ENCODE assay signal across 9 cellular contexts in the genomic region with DNA sequence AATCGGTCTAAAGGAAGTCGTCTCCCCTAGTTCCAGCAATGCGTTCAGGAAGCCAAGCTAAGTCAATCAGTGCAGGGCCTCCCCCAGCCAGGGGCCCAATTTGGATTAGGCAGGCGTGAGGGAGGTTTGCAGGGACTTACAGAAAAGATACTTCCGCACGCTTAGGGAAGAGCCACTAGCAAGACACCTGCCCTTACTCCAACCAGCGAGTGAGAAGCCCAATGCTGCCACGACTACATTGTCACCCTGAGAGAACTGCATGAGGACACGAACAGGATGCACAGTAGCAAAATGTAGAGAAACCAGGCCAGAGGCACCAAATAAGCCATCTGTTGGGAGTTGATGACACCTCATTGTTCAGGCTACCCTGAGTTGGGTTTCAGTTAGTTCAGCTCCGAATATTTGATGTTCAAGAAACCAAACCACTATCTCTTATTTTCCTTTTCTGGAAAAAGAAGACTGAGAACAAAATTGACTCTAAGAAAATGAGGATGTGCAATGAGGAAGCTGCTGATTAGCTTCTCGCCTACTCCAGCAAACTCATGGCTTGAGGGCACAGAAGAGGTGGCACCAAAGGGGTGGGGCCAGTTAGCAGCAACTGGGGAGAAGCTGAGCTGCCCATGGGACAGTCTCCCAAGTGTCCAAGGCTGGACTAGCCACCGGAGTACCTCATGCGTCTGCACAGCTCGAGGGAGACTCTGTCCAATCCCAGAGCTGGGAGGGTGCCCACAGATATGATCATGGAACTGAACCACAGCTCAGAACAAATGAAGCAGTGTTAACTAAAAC. TPM values are rescaled to one million over a fixed set of nuclear protein-coding genes. Genes with fewer than 3 reads are reported as not detected.
DNase-seq lines count a peak whose midpoint lies in the region; TF ChIP-seq lines count a peak whose summit lies in the region.
"Had no signal": no experiment of that assay in that cellular context is flagged by ENCODE, and none has a peak within 500 bp of the region (broad histone marks: within the 10 kb centered on the region; RNA-seq: fewer than 3 reads in every experiment).

No MANE protein-coding gene starts in this region.

- no peaks in the 10 kb centered on the region for H3K9me2 ChIP-seq in OCI-LY1 (ENCODE audit: low read depth, low read length)

- H3F3A ChIP-seq in OCI-LY1 (ENCODE audit: insufficient read depth, low read length): no peaks in the 10 kb centered on the region

- H2AFZ ChIP-seq in OCI-LY1 (ENCODE audit: low read length): no peak overlapping the region

- peaks cover 89 to 96% (median 95%) of the 10 kb centered on the region in 3 donors for H3K4me1 Mint-ChIP-seq in CD8-positive, alpha-beta memory T cell
- H3K4me1 Mint-ChIP-seq in nephron: peaks cover 36% of the 10 kb centered on the region

- H3K36me3 Mint-ChIP-seq in CD8-positive, alpha-beta memory T cell: no peaks in the 10 kb centered on the region
- peaks cover 31% of the 10 kb centered on the region for H3K36me3 Mint-ChIP-seq in nephron (ENCODE audit: low read depth)

- H3K27ac Mint-ChIP-seq in CD8-positive, alpha-beta memory T cell: peak overlapping the region; percentile 95 to 100 (median 96)
- H3K27ac Mint-ChIP-seq in nephron: peak overlapping the region in 2 of 3 experiments; percentile 53 to 65

- intact Hi-C loops in colonic mucosa (cut with DNase I): no loop called here

- no peaks in the 10 kb centered on the region for H3K9me3 Mint-ChIP-seq in CD8-positive, alpha-beta memory T cell
- H3K9me3 Mint-ChIP-seq in nephron: no peaks in the 10 kb centered on the region

- no peak overlapping the region for H3K27ac ChIP-seq in CD8-positive, alpha-beta memory T cell (ENCODE audit: low read depth, low read length)
- peak overlapping the region; percentile 81 for H3K27ac ChIP-seq in OCI-LY1 (ENCODE audit: low read depth, low read length, poor library complexity, severe bottlenecking)
- peak overlapping the region; percentile 73 for H3K27ac ChIP-seq in colonic mucosa

- H3K36me3 ChIP-seq in CD8-positive, alpha-beta memory T cell (ENCODE audit: insufficient read depth, low read length): no peaks in the 10 kb centered on the region
- H3K36me3 ChIP-seq in OCI-LY1 (ENCODE audit: insufficient read depth, low read length) (no peaks in the 10 kb centered on the region), colonic mucosa (no peaks in the 10 kb centered on the region)
- H3K36me3 ChIP-seq: MG63 had no signal

- POLR2A ChIA-PET in CD8-positive, alpha-beta memory T cell (lab: Charles Lee): interaction anchor here (1.2 to 3.0 kb wide), 4 partner anchors 27 to 84 kb away, joined by 4 to 26 read pairs (median 12); a partner anchor contains a TSS

- no peaks in the 10 kb centered on the region for H3K9me3 ChIP-seq in CD8-positive, alpha-beta memory T cell (ENCODE audit: low read length)
- H3K9me3 ChIP-seq in OCI-LY1 (ENCODE audit: low read length) (no peaks in the 10 kb centered on the region), colonic mucosa (no peaks in the 10 kb centered on the region)
- H3K9me3 ChIP-seq: MG63 had no signal

- no peak for TF ChIP-seq CTCF in OCI-LY1 (IDR thresholded peaks at IDR 0.05; ENCODE audit: low read length)
- TF ChIP-seq CTCF in colonic mucosa (IDR thresholded peaks at IDR 0.05): no peak
- no peak for TF ChIP-seq CTCF in nephron (IDR thresholded peaks at IDR 0.05; ENCODE audit: unreplicated experiment in 3 of 3)

- CTCF ChIA-PET in CD8-positive, alpha-beta memory T cell (lab: Charles Lee): interaction anchor here (0.8 to 6.0 kb wide), 10 partner anchors 9 to 114 kb away, joined by 3 to 39 read pairs (median 6); a partner anchor contains a TSS

- peaks cover 86% of the 10 kb centered on the region for H3K4me1 ChIP-seq in CD8-positive, alpha-beta memory T cell (ENCODE audit: insufficient read depth, low read length)
- H3K4me1 ChIP-seq in OCI-LY1 (ENCODE audit: insufficient read depth, low read length, severe bottlenecking) (peaks cover 80% of the 10 kb centered on the region), colonic mucosa (peaks cover 18% of the 10 kb centered on the region)

- H3K9ac ChIP-seq in OCI-LY1 (ENCODE audit: low read length) (no peak overlapping the region), colonic mucosa (ENCODE audit: low read depth in 2 of 2, low read length in 2 of 2) (peak overlapping the region; percentile 14 to 38)

- H3K79me2 ChIP-seq in OCI-LY1 (ENCODE audit: insufficient read depth, low read length): no peaks in the 10 kb centered on the region

- H3K4me2 ChIP-seq in OCI-LY1 (ENCODE audit: low read length): peak overlapping the region; percentile 0; the same call in 1 of the 2 replicates

- H3K27me3 ChIP-seq in CD8-positive, alpha-beta memory T cell (ENCODE audit: insufficient read depth, low read length, poor library complexity, severe bottlenecking): no peaks in the 10 kb centered on the region
- H3K27me3 ChIP-seq in OCI-LY1 (ENCODE audit: insufficient read depth, low read length) (no peaks in the 10 kb centered on the region), colonic mucosa (no peaks in the 10 kb centered on the region)
- H3K27me3 ChIP-seq: MG63 had no signal

- no peaks in the 10 kb centered on the region for H4K20me1 ChIP-seq in OCI-LY1 (ENCODE audit: insufficient read depth, low read length)

- DNase-seq in CD8-positive, alpha-beta memory T cell: no peak
- DNase-seq in colonic mucosa (no peak), NCI-H1105 (lab: John Stamatoyannopoulos, UW) (no peak), SHP77 (lab: John Stamatoyannopoulos, UW) (no peak), NCI-H446 treated with DMSO at 0.1 percent for 48 hours (lab: John Stamatoyannopoulos, UW) (no peak)
- DNase-seq in stimulated activated CD4-positive, alpha-beta T cell treated with anti-CD3 and anti-CD28 coated beads, Interleukin-2, amount 100 ng/mL, for 48 hours: no peak
- DNase-seq: MG63 had no signal

- peak overlapping the region in 6 of 7 donors; percentile 30 to 82 (median 74) for H3K4me3 Mint-ChIP-seq in CD8-positive, alpha-beta memory T cell
- H3K4me3 Mint-ChIP-seq in nephron: no peak overlapping the region

- no peaks in the 10 kb centered on the region for H3K27me3 Mint-ChIP-seq in CD8-positive, alpha-beta memory T cell
- no peaks in the 10 kb centered on the region for H3K27me3 Mint-ChIP-seq in nephron (ENCODE audit: low read depth)

- no peak overlapping the region for H3K4me3 ChIP-seq in CD8-positive, alpha-beta memory T cell (ENCODE audit: low read length)
- no peak overlapping the region for H3K4me3 ChIP-seq in OCI-LY1 (ENCODE audit: low read depth, low read length, poor library complexity, severe bottlenecking)
- no peak overlapping the region for H3K4me3 ChIP-seq in colonic mucosa
- H3K4me3 ChIP-seq: MG63 had no signal

RNA-seq across cellular contexts. Expression of a gene that starts 29.3 kb away (rescaled TPM):
- total RNA-seq in CD8-positive, alpha-beta memory T cell: 1 to 10 TPM; 5.6 TPM
- 10.4 TPM for polyA plus RNA-seq in CD8-positive, alpha-beta memory T cell
- total RNA-seq in colonic mucosa: 10 to 100 TPM; 11.9 to 17.0 TPM

RNA-seq across cellular contexts. Expression of a gene that starts 31.8 kb away (rescaled TPM):
- 100 to 1,000 TPM; 118 to 121 TPM for total RNA-seq in CD8-positive, alpha-beta memory T cell
- 265 TPM for polyA plus RNA-seq in CD8-positive, alpha-beta memory T cell
- total RNA-seq in colonic mucosa: 10 to 100 TPM; 41.5 to 58.4 TPM

RNA-seq across cellular contexts. Expression of a gene that starts 45.6 kb away (rescaled TPM):
- total RNA-seq in CD8-positive, alpha-beta memory T cell: 1 to 10 TPM; 8.2 to 8.6 TPM
- 1.2 TPM for polyA plus RNA-seq in CD8-positive, alpha-beta memory T cell
- 1 to 10 TPM; 5.1 to 9.4 TPM for total RNA-seq in colonic mucosa

RNA-seq across cellular contexts. Expression of a gene that starts 58.7 kb away (rescaled TPM):
- total RNA-seq in CD8-positive, alpha-beta memory T cell: under 1 TPM; 0.22 to 0.24 TPM
- not detected for polyA plus RNA-seq in CD8-positive, alpha-beta memory T cell
- total RNA-seq in colonic mucosa: not detected

Comparison
In these comparisons a context has a peak if more than half of its experiments do, and no peak if none do; other contexts are left out.
1. H3K4me3 Mint-ChIP-seq: peak in CD8-positive, alpha-beta memory T cell (6 of 7); none in nephron (0 of 3).